In genomic region chr16:3945751-3946603, GRCh38 we compare ENCODE assay signal across 9 cellular contexts.
DNase-seq lines count a peak whose midpoint lies in the region; ATAC-seq, FAIRE-seq and TF ChIP-seq lines count a peak whose summit lies in the region.
"Had no signal": no experiment of that assay in that cellular context is flagged by ENCODE, and none has a peak within 500 bp of the region (broad histone marks: within the 10 kb centered on the region; RNA-seq: fewer than 3 reads in every experiment).

No MANE protein-coding gene starts in this region.

- H3K4me1 ChIP-seq in A549 = peaks cover 13% of the 10 kb centered on the region

- TF ChIP-seq CTCF in A549 (IDR thresholded peaks at IDR 0.05) (no peak), brain microvascular endothelial cell (IDR thresholded peaks at IDR 0.05; ENCODE audit: low read depth, low read length, missing control alignments) (no peak)

- H3K4me3 Mint-ChIP-seq in naive thymus-derived CD8-positive, alpha-beta T cell = no peak overlapping the region
- H3K4me3 Mint-ChIP-seq: stimulated activated effector memory CD8-positive, alpha-beta T cell treated with anti-CD3 and anti-CD28 coated beads, Interleukin-12 subunit alpha, Interleukin-12 subunit beta, amount 100 ng/mL, for 72 hours had no signal

- peaks cover 1 to 9% (median 8%) of the 10 kb centered on the region in 5 donors for H3K27me3 Mint-ChIP-seq in naive thymus-derived CD8-positive, alpha-beta T cell

- peak overlapping the region in 1 of 10 donors; percentile 65 for H3K27ac Mint-ChIP-seq in naive thymus-derived CD8-positive, alpha-beta T cell
- H3K27ac Mint-ChIP-seq: stimulated activated effector memory CD8-positive, alpha-beta T cell treated with anti-CD3 and anti-CD28 coated beads, Interleukin-12 subunit alpha, Interleukin-12 subunit beta, amount 100 ng/mL, for 72 hours had no signal

- H3K9me3 Mint-ChIP-seq in naive thymus-derived CD8-positive, alpha-beta T cell = no peaks in the 10 kb centered on the region
- H3K9me3 Mint-ChIP-seq: stimulated activated effector memory CD8-positive, alpha-beta T cell treated with anti-CD3 and anti-CD28 coated beads, Interleukin-12 subunit alpha, Interleukin-12 subunit beta, amount 100 ng/mL, for 72 hours had no signal

- H3K27ac ChIP-seq in A549 (peak overlapping the region; percentile 40 to 77; a peak in 4 of 6 replicates), brain microvascular endothelial cell (peak overlapping the region; percentile 51)

- H3K36me3 Mint-ChIP-seq in naive thymus-derived CD8-positive, alpha-beta T cell = no peaks in the 10 kb centered on the region
- H3K36me3 Mint-ChIP-seq: stimulated activated effector memory CD8-positive, alpha-beta T cell treated with anti-CD3 and anti-CD28 coated beads, Interleukin-12 subunit alpha, Interleukin-12 subunit beta, amount 100 ng/mL, for 72 hours had no signal

- TF ChIP-seq POLR2A in A549 (IDR thresholded peaks at IDR 0.05; ENCODE audit: low read length) = no peak

- CTCF ChIA-PET in A549 (lab: Yijun Ruan, JAX) = interaction anchor here (0.8 to 0.9 kb wide), 2 partner anchors 170 to 308 kb away, joined by 3 read pairs; partner anchors contain the start of gene ADCY9

- POLR2A ChIA-PET in A549 (lab: Yijun Ruan, JAX) = no interaction called here
- POLR2A ChIA-PET in naive thymus-derived CD8-positive, alpha-beta T cell (lab: Charles Lee) = no interaction called here

- TF ChIP-seq RAD21 in A549 (conservative IDR thresholded peaks at IDR 0.05 in 1 of 2, IDR thresholded peaks at IDR 0.05 in 1 of 2) = no peak
- peak; percentile 20; the same call in 1 of the 2 replicates for TF ChIP-seq RAD21 in Ishikawa (IDR thresholded peaks at IDR 0.05; ENCODE audit: low read depth)

- ATAC-seq in A549 = peak; percentile 66 to 87; a peak in 5 of 6 replicates
- no peak for ATAC-seq in naive thymus-derived CD8-positive, alpha-beta T cell
- ATAC-seq: stimulated activated effector memory CD8-positive, alpha-beta T cell treated with anti-CD3 and anti-CD28 coated beads, Interleukin-12 subunit alpha, Interleukin-12 subunit beta, amount 100 ng/mL, for 72 hours had no signal

- no peaks in the 10 kb centered on the region for H3K36me3 ChIP-seq in brain microvascular endothelial cell (replicated peaks)

- H3K4me3 ChIP-seq in A549 (no peak overlapping the region), brain microvascular endothelial cell (ENCODE audit: low read depth, low read length) (no peak overlapping the region)

- no peaks in the 10 kb centered on the region for H3K27me3 ChIP-seq in brain microvascular endothelial cell (replicated peaks)

- 23% methylated on average over 11 of the region's 11 CpGs for WGBS in A549 (ENCODE audit: missing lambda C conversion rate)

- in situ Hi-C loops in brain microvascular endothelial cell (cut with HindIII; ENCODE audit: low pct_ligation_motif_present, low sequenced_read_pairs) = no loop called here

- DNase-seq in A549 (ENCODE audit: low read depth in 1 of 2, low spot score in 1 of 2) = peak; percentile 60 to 71
- DNase-seq in brain microvascular endothelial cell = peak; percentile 98
- DNase-seq in left kidney (ENCODE audit: low read depth, low spot score) = peak; percentile 90
- DNase-seq in HuH-7 (ENCODE audit: low spot score) = no peak
- no peak for DNase-seq in naive thymus-derived CD8-positive, alpha-beta T cell
- no peak for DNase-seq in NCI-H526 treated with DMSO at 0.1 percent for 48 hours (lab: John Stamatoyannopoulos, UW)
- no peak for DNase-seq in OCI-M2 (lab: John Stamatoyannopoulos, UW; ENCODE audit: unreplicated experiment)

- TF ChIP-seq EP300 in A549 (IDR thresholded peaks at IDR 0.05) = no peak
- TF ChIP-seq EP300 in Ishikawa (IDR thresholded peaks at IDR 0.05; ENCODE audit: borderline replicate concordance) = peak; percentile 73; the same call in 1 of the 2 replicates

- peak overlapping the region; percentile 61 for H3K4me2 ChIP-seq in A549

- H3K4me1 Mint-ChIP-seq in naive thymus-derived CD8-positive, alpha-beta T cell = peaks cover 0 to 6% (median 3%) of the 10 kb centered on the region in 4 donors
- H3K4me1 Mint-ChIP-seq: stimulated activated effector memory CD8-positive, alpha-beta T cell treated with anti-CD3 and anti-CD28 coated beads, Interleukin-12 subunit alpha, Interleukin-12 subunit beta, amount 100 ng/mL, for 72 hours had no signal

- FAIRE-seq in A549 (lab: Jason Lieb, UNC) = peak; percentile 67

- H3K9me3 ChIP-seq in A549 = no peaks in the 10 kb centered on the region

TF ChIP-seq in A549, 52 proteins besides CTCF, POLR2A, EP300 and RAD21:
- no peak for TF ChIP-seq BHLHE40 (IDR thresholded peaks at IDR 0.05; ENCODE audit: low read depth, low read length)
- TF ChIP-seq, protein P1, sequence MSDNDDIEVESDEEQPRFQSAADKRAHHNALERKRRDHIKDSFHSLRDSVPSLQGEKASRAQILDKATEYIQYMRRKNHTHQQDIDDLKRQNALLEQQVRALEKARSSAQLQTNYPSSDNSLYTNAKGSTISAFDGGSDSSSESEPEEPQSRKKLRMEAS (IDR thresholded peaks at IDR 0.05) = peak; percentile 31; the same call in 1 of the 2 replicates

TF ChIP-seq in Ishikawa, 13 proteins besides CTCF, POLR2A, EP300 and RAD21:
- TF ChIP-seq NFIC (IDR thresholded peaks at IDR 0.05) = peak; percentile 93
- TF ChIP-seq TAF1 (IDR thresholded peaks at IDR 0.05; ENCODE audit: low read depth) = no peak
- peak; percentile 96 for TF ChIP-seq TEAD4 (IDR thresholded peaks at IDR 0.05)
- TF ChIP-seq, protein P1 (IDR thresholded peaks at IDR 0.05) = peak; percentile 40; the same call in 1 of the 2 replicates
- peak; percentile 72 for TF ChIP-seq TCF12 (IDR thresholded peaks at IDR 0.05; ENCODE audit: low read depth)
- no peak for TF ChIP-seq YY1 (IDR thresholded peaks at IDR 0.05; ENCODE audit: low read depth)
- no peak for TF ChIP-seq CREB1 (IDR thresholded peaks at IDR 0.05; ENCODE audit: low read depth)
- no peak for TF ChIP-seq ZBTB7A (IDR thresholded peaks at IDR 0.05; ENCODE audit: low read depth)
- TF ChIP-seq, protein P2, sequence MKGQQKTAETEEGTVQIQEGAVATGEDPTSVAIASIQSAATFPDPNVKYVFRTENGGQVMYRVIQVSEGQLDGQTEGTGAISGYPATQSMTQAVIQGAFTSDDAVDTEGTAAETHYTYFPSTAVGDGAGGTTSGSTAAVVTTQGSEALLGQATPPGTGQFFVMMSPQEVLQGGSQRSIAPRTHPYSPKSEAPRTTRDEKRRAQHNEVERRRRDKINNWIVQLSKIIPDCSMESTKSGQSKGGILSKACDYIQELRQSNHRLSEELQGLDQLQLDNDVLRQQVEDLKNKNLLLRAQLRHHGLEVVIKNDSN (IDR thresholded peaks at IDR 0.05) = no peak

Comparison
In these comparisons a context has a peak if more than half of its experiments do, and no peak if none do; other contexts are left out.
1. ATAC-seq: peak in A549 (2 of 2); none in naive thymus-derived CD8-positive, alpha-beta T cell (0 of 2).
2. DNase-seq: peak in A549 (2 of 2), brain microvascular endothelial cell (single experiment) and left kidney (single experiment); none in HuH-7 (single experiment), naive thymus-derived CD8-positive, alpha-beta T cell (0 of 10), NCI-H526 treated with DMSO at 0.1 percent for 48 hours (single experiment) and OCI-M2 (single experiment).